9 cellular contexts compared by ENCODE assay signal in genomic region chr20:12095224-12095623, GRCh38.
"Had no signal": no experiment of that assay in that cellular context is flagged by ENCODE, and none has a peak within 500 bp of the region (broad histone marks: within the 10 kb centered on the region; RNA-seq: fewer than 3 reads in every experiment).

No MANE protein-coding gene starts in this region.

- H3K4me1 ChIP-seq: HAP-1 had no signal

- H3K9me3 Mint-ChIP-seq: GM23338, H9 had no signal

- H3K36me3 ChIP-seq: HAP-1 had no signal

- H3K4me3 Mint-ChIP-seq: GM23338, H9, HFFc6 had no signal

- H3K4me1 Mint-ChIP-seq: GM23338, H9 had no signal

- H3K4me3 ChIP-seq: GM23248, GM23338, HAP-1 had no signal

- H3K9ac ChIP-seq: GM23248 had no signal

- H2AFZ ChIP-seq: GM23248, GM23338 had no signal

- DNase-seq: GM23248, GOT3, H7, H9, HCEC 1CT, HFFc6 had no signal

- H3K9me3 ChIP-seq: HAP-1 had no signal

- H3K27ac ChIP-seq: GM23248 had no signal

- H3K4me2 ChIP-seq: GM23338 had no signal

- ATAC-seq: GM23338, HCT116 had no signal
